14 cellular contexts compared by ENCODE assay signal in genomic region chr3:15500107-15500724, GRCh38. TPM values are rescaled to one million over a fixed set of nuclear protein-coding genes. Genes with fewer than 3 reads are reported as not detected.
DNase-seq lines count a peak whose midpoint lies in the region; ATAC-seq and FAIRE-seq lines count a peak whose summit lies in the region.
"Had no signal": no experiment of that assay in that cellular context is flagged by ENCODE, and none has a peak within 500 bp of the region (broad histone marks: within the 10 kb centered on the region; RNA-seq: fewer than 3 reads in every experiment).

No MANE protein-coding gene starts in this region.

- no peaks in the 10 kb centered on the region for H3K9me3 Mint-ChIP-seq in central memory CD8-positive, alpha-beta T cell
- H3K9me3 Mint-ChIP-seq: nephron had no signal

- FAIRE-seq in frontal cortex (lab: Jason Lieb, UNC): no peak

- peak; percentile 70 for ATAC-seq in HG02852 (IDR thresholded peaks at IDR 0.05; ENCODE audit: unreplicated experiment)
- no peak for ATAC-seq in central memory CD8-positive, alpha-beta T cell (replicated peaks; ENCODE audit: extremely low read depth, poor library complexity, severe bottlenecking)

- H3K4me1 Mint-ChIP-seq in central memory CD8-positive, alpha-beta T cell: peaks cover 32% of the 10 kb centered on the region

- peak; percentile 19 for DNase-seq in activated effector memory CD4-positive, alpha-beta T cell treated with anti-CD3 and anti-CD28 coated beads, Interleukin-2, amount 50 U/mL, for 16 hours
- no peak for DNase-seq in activated effector memory CD4-positive, alpha-beta T cell treated with Interleukin-2 at 50 U/mL for 16 hours
- no peak for DNase-seq in central memory CD8-positive, alpha-beta T cell (ENCODE audit: low spot score in 2 of 2)
- DNase-seq in stromal cell of bone marrow (ENCODE audit: low read depth): peak; percentile 31
- DNase-seq in frontal cortex (ENCODE audit: low spot score in 2 of 2): no peak
- DNase-seq in anterior cingulate cortex (lab: John Stamatoyannopoulos, UW): no peak
- DNase-seq in cerebellar nuclear complex (lab: John Stamatoyannopoulos, UW): no peak
- DNase-seq: activated naive CD4-positive, alpha-beta T cell treated with Interleukin-2 at 50 U/mL for 16 hours; BE2C; cortex of kidney; foreskin melanocyte; Kasumi-1 had no signal

- H3K27ac Mint-ChIP-seq in central memory CD8-positive, alpha-beta T cell (ENCODE audit: low read depth): peak overlapping the region; percentile 72
- H3K27ac Mint-ChIP-seq: nephron had no signal

- no peaks in the 10 kb centered on the region for H3K36me3 Mint-ChIP-seq in central memory CD8-positive, alpha-beta T cell (ENCODE audit: insufficient read depth)

- H3K4me3 Mint-ChIP-seq in central memory CD8-positive, alpha-beta T cell: peak overlapping the region; percentile 6
- H3K4me3 Mint-ChIP-seq: nephron had no signal

- no peaks in the 10 kb centered on the region for H3K27me3 Mint-ChIP-seq in central memory CD8-positive, alpha-beta T cell

RNA-seq across cellular contexts. Expression of gene COLQ, which starts 21.3 kb away (rescaled TPM):
- total RNA-seq in frontal cortex: 1.6 TPM

Comparison
In these comparisons a context has a peak if more than half of its experiments do, and no peak if none do; other contexts are left out.
1. DNase-seq: peak in activated effector memory CD4-positive, alpha-beta T cell treated with anti-CD3 and anti-CD28 coated beads, Interleukin-2, amount 50 U/mL, for 16 hours (single experiment) and stromal cell of bone marrow (single experiment); none in activated effector memory CD4-positive, alpha-beta T cell treated with Interleukin-2 at 50 U/mL for 16 hours (single experiment), central memory CD8-positive, alpha-beta T cell (0 of 2), frontal cortex (0 of 2), anterior cingulate cortex (0 of 58) and cerebellar nuclear complex (0 of 2).